In the genomic region with DNA sequence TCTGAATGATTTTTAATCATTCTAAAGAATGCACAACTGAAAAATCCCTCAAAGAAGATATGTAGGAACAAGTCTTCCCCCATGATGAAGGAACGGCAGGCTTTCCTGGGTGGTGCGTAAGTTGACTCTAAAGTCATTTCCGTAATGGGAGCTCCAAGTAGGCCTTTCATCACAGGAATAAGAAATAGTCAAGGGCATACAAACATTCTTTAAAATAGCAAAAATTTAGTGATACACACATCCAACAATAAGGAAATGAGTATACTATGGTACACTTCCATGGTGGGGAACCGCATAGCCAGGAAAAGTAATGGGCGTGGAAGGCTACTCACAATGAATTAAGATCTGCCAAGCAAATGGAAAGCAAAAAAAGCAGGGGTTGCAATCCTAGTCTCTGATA, we compare ENCODE assay signal across 22 cellular contexts. TPM values are rescaled to one million over a fixed set of nuclear protein-coding genes. Genes with fewer than 3 reads are reported as not detected.
A peak's percentile ranks its signal among the peaks of the same experiment; 100 is the strongest.
DNase-seq lines count a peak whose midpoint lies in the region; ATAC-seq, FAIRE-seq and TF ChIP-seq lines count a peak whose summit lies in the region.
"Had no signal": no experiment of that assay in that cellular context is flagged by ENCODE, and none has a peak within 500 bp of the region (broad histone marks: within the 10 kb centered on the region; RNA-seq: fewer than 3 reads in every experiment).

No MANE protein-coding gene starts in this region.

- no peak for FAIRE-seq in A549 (lab: Jason Lieb, UNC)
- FAIRE-seq: bronchial epithelial cell had no signal

- in situ Hi-C loops in Panc1 (cut with HindIII; ENCODE audit: low pct_unique_long_range_greater_than_20kb, low sequenced_read_pairs) = no loop called here

- no peak for TF ChIP-seq EP300 in A549 (IDR thresholded peaks at IDR 0.05)

- TF ChIP-seq POLR2A in A549 (IDR thresholded peaks at IDR 0.05; ENCODE audit: low read length) (no peak), esophagus squamous epithelium (IDR thresholded peaks at IDR 0.05) (no peak)

- ATAC-seq in A549 (no peak), Panc1 (no peak), GM18870 (IDR thresholded peaks at IDR 0.05; ENCODE audit: unreplicated experiment) (no peak), sciatic nerve (no peak), aorta (ENCODE audit: low FRiP score) (no peak)
- ATAC-seq: activated CD4-positive, alpha-beta T cell treated with anti-CD3 and anti-CD28 coated beads for 36 hours had no signal

- H3K9ac ChIP-seq in skeletal muscle satellite cell (ENCODE audit: low read depth, low read length) = no peak overlapping the region

- POLR2A ChIA-PET in A549 (lab: Yijun Ruan, JAX) (interaction anchor here (0.6 kb wide), 1 partner anchor 11 kb away, joined by 3 read pairs; a partner anchor contains a TSS), Panc1 (lab: Charles Lee) (no interaction called here)

- no peak for TF ChIP-seq RAD21 in A549 (conservative IDR thresholded peaks at IDR 0.05 in 1 of 2, IDR thresholded peaks at IDR 0.05 in 1 of 2)

- H3K27me3 ChIP-seq in Panc1 (ENCODE audit: control insufficient read depth, insufficient read depth, low read length) = no peaks in the 10 kb centered on the region
- no peaks in the 10 kb centered on the region for H3K27me3 ChIP-seq in esophagus squamous epithelium
- H3K27me3 ChIP-seq in skeletal muscle satellite cell (ENCODE audit: control insufficient read depth, insufficient read depth, low read length) = no peaks in the 10 kb centered on the region
- no peaks in the 10 kb centered on the region for H3K27me3 ChIP-seq in aorta (ENCODE audit: control insufficient read depth in 1 of 2, insufficient read depth in 2 of 2, low read length in 1 of 2)
- H3K27me3 ChIP-seq: gastroesophageal sphincter, neutrophil had no signal

- H3K27ac ChIP-seq in A549 = no peak overlapping the region; a peak in 1 of 6 replicates
- H3K27ac ChIP-seq in Panc1 (ENCODE audit: low read length) = peak overlapping the region; percentile 60
- H3K27ac ChIP-seq in esophagus squamous epithelium = peak overlapping the region in 3 of 4 donors; percentile 19 to 80 (median 31)
- H3K27ac ChIP-seq in aorta (ENCODE audit: low read depth in 1 of 2, low read length in 2 of 2) = no peak overlapping the region

- TF ChIP-seq CTCF in A549 (IDR thresholded peaks at IDR 0.05) = no peak
- no peak for TF ChIP-seq CTCF in Panc1 (IDR thresholded peaks at IDR 0.05)
- no peak for TF ChIP-seq CTCF in esophagus squamous epithelium (IDR thresholded peaks at IDR 0.05)

- H3K4me3 ChIP-seq in A549 (no peak overlapping the region), Panc1 (ENCODE audit: low read depth in 2 of 2, low read length in 2 of 2) (no peak overlapping the region), esophagus squamous epithelium (no peak overlapping the region), skeletal muscle satellite cell (ENCODE audit: low read length) (no peak overlapping the region), aorta (ENCODE audit: low read length in 2 of 2) (no peak overlapping the region)
- H3K4me3 ChIP-seq: gastroesophageal sphincter had no signal

- DNase-seq in A549 (ENCODE audit: low read depth in 1 of 2, low spot score in 1 of 2) (no peak), Panc1 (ENCODE audit: low read depth, low spot score) (no peak), esophagus squamous epithelium (lab: John Stamatoyannopoulos, UW) (no peak), A172 (ENCODE audit: low spot score) (no peak), sciatic nerve (ENCODE audit: low spot score) (no peak), aorta (no peak)
- DNase-seq: activated CD4-positive, alpha-beta T cell treated with anti-CD3 and anti-CD28 coated beads for 36 hours; CD4-positive, alpha-beta T cell; dermis blood vessel endothelial cell; H7; NCI-H1436 treated with DMSO at 0.1 percent for 48 hours; NCI-H2227 treated with DMSO at 0.1 percent for 48 hours; NK-92 treated with Interleukin-12 subunit alpha and Interleukin-12 subunit beta, amount 100 ng/mL, for 24 hours; retina; stimulated activated naive CD4-positive, alpha-beta T cell had no signal

- intact Hi-C loops in Panc1 (cut with micrococcal nuclease; ENCODE audit: unreplicated experiment) = no loop called here
- intact Hi-C loops in esophagus squamous epithelium (cut with DNase I) = no loop called here
- intact Hi-C loops in sciatic nerve (cut with DNase I) = no loop called here
- intact Hi-C loops in aorta (cut with DNase I) = no loop called here

- H3K4me2 ChIP-seq in A549 (0 out of 3 replicates have a peak overlapping the region, but pooled peaks have one; percentile 84), skeletal muscle satellite cell (ENCODE audit: low read length) (peak overlapping the region; percentile 75)

- CTCF ChIA-PET in A549 (lab: Yijun Ruan, JAX) = interaction anchor here (1.3 to 5.3 kb wide), 3 partner anchors 10 to 17 kb away, joined by 3 to 26 read pairs (median 6); a partner anchor contains a TSS
- CTCF ChIA-PET in Panc1 (lab: Charles Lee) = no interaction called here

- WGBS in A549 (ENCODE audit: missing lambda C conversion rate) = 94% methylated on average over 5 of the region's 5 CpGs
- WGBS in esophagus squamous epithelium, 2 donors = 73 to 81% methylated on average over 5 of the region's 5 CpGs
- WGBS in aorta, 2 donors = 78 to 87% methylated on average over 5 of the region's 5 CpGs

- BruUV-seq in Panc1 (replicated peaks; lab: Mats Ljungman, UMichigan) = no TSS peak

- H3K9me3 ChIP-seq in A549 = peaks cover 3% of the 10 kb centered on the region; the same call in 1 of the 3 replicates
- no peaks in the 10 kb centered on the region for H3K9me3 ChIP-seq in Panc1 (ENCODE audit: control insufficient read depth, insufficient read depth, low read depth, low read length)
- no peaks in the 10 kb centered on the region for H3K9me3 ChIP-seq in esophagus squamous epithelium
- H3K9me3 ChIP-seq in skeletal muscle satellite cell (replicated peaks; ENCODE audit: low read length) = no peaks in the 10 kb centered on the region
- no peaks in the 10 kb centered on the region for H3K9me3 ChIP-seq in aorta (ENCODE audit: control insufficient read depth, low read length)
- H3K9me3 ChIP-seq: gastroesophageal sphincter, neutrophil had no signal

- H3K36me3 ChIP-seq in Panc1 (ENCODE audit: control insufficient read depth, insufficient read depth, low read length) (peaks cover 8% of the 10 kb centered on the region), esophagus squamous epithelium (peaks cover 0 to 30% (median 14%) of the 10 kb centered on the region in 3 donors), skeletal muscle satellite cell (ENCODE audit: insufficient read depth, low read length) (peaks cover 51% of the 10 kb centered on the region), aorta (ENCODE audit: control insufficient read depth in 1 of 2, insufficient read depth in 2 of 2, low read length in 1 of 2) (peaks cover 0 to 3% of the 10 kb centered on the region in 2 donors)

- H3K4me1 ChIP-seq in A549 (peaks cover 54% of the 10 kb centered on the region), Panc1 (ENCODE audit: control insufficient read depth, insufficient read depth, low read length) (peaks cover 55% of the 10 kb centered on the region), esophagus squamous epithelium (peaks cover 30 to 80% (median 47%) of the 10 kb centered on the region in 3 donors), skeletal muscle satellite cell (ENCODE audit: control insufficient read depth, insufficient read depth, low read length) (peaks cover 61% of the 10 kb centered on the region), aorta (ENCODE audit: control insufficient read depth in 1 of 2, insufficient read depth in 2 of 2, low read length in 2 of 2) (peaks cover 0 to 2% of the 10 kb centered on the region in 2 donors)

TF ChIP-seq in A549, 52 proteins besides CTCF, POLR2A, EP300 and RAD21 (continues in another document):
- TF ChIP-seq MYC (IDR thresholded peaks at IDR 0.05; ENCODE audit: borderline replicate concordance, low read length) (no peak), TFCP2L1 (CRISPR knock-in tag; IDR thresholded peaks at IDR 0.05) (no peak)

RNA-seq across cellular contexts. Expression of a gene that starts 10.7 kb away (rescaled TPM):
- polyA plus RNA-seq in A549 (2011; rRNA removed) (335 and 499 TPM in 2 replicates), A549 (2017; fragmentation: RNase III; extraction: RNeasy Plus Mini Kit Qiagen cat#74134 plus additional on column Dnase treatment) (358 to 439 TPM (median 375 TPM) in 3 replicates), aorta (100 to 1,000 TPM; 213 to 543 TPM)
- 214 and 235 TPM in 2 replicates for polyA plus RNA-seq in A549 (2012; cell fraction: cytosol; rRNA removed)
- 88.8 and 160 TPM in 2 replicates for polyA plus RNA-seq in A549 (2012; cell fraction: nucleus; rRNA removed)
- polyA minus RNA-seq in A549 (2011; rRNA and poly(A)+ RNA removed) = 189 and 242 TPM in 2 replicates
- total RNA-seq in Panc1 (2021; ENCODE audit: unreplicated experiment) (736 TPM), esophagus squamous epithelium (100 to 1,000 TPM; 191 to 525 (median 339) TPM), sciatic nerve (679 TPM), aorta (100 to 1,000 TPM; 665 to 881 TPM)
- 456 TPM for polyA plus RNA-seq in Panc1 (2012; ENCODE audit: insufficient read length)
- 384 and 517 TPM in 2 replicates for total RNA-seq in skeletal muscle satellite cell (2012; rRNA removed)
- total RNA-seq in A172 (2014; rRNA removed; shearing (Covaris generic)) = 615 and 682 TPM in 2 replicates

RNA-seq across cellular contexts. Expression of a gene that starts 24.9 kb away (rescaled TPM):
- polyA plus RNA-seq in A549 (2011; rRNA removed) (0.42 TPM in 1 of 2 replicates, not detected in the other), A549 (2017; fragmentation: RNase III; extraction: RNeasy Plus Mini Kit Qiagen cat#74134 plus additional on column Dnase treatment) (0.15 to 0.34 TPM in 2 of 3 replicates, not detected in the other), aorta (not detected)
- polyA plus RNA-seq in A549 (2012; cell fraction: cytosol; rRNA removed) = 0.05 TPM in 2 replicates
- 0.40 and 4.8 TPM in 2 replicates for polyA plus RNA-seq in A549 (2012; cell fraction: nucleus; rRNA removed)
- not detected in 2 replicates for polyA minus RNA-seq in A549 (2011; rRNA and poly(A)+ RNA removed)
- total RNA-seq in Panc1 (2021; ENCODE audit: unreplicated experiment) (1.3 TPM), esophagus squamous epithelium (not detected), sciatic nerve (not detected), aorta (under 1 TPM in 1 of 2 donors, not detected in 1; 0.97 TPM)
- not detected for polyA plus RNA-seq in Panc1 (2012; ENCODE audit: insufficient read length)
- not detected in 2 replicates for total RNA-seq in skeletal muscle satellite cell (2012; rRNA removed)
- total RNA-seq in A172 (2014; rRNA removed; shearing (Covaris generic)) = not detected in 2 replicates
- total RNA-seq: activated CD4-positive, alpha-beta T cell treated with anti-CD3 and anti-CD28 coated beads for 36 hours; activated T-helper 2 cell treated with anti-CD3 and anti-CD28 coated beads, Interferon-gamma antibody, Interleukin-2, Interleukin-4, amounts not matched to agents 10 μg/mL and 5 μg/mL and 100 μg/mL, durations not matched to agents 14 hours and 24 hours and 36 hours; bronchial epithelial cell; dermis blood vessel endothelial cell; gastroesophageal sphincter; H7; urinary bladder had no signal
- polyA plus RNA-seq: urinary bladder had no signal

RNA-seq across cellular contexts. Expression of a gene that starts 48.8 kb away (rescaled TPM):
- polyA plus RNA-seq in A549 (2011; rRNA removed) (38.1 and 42.6 TPM in 2 replicates), A549 (2017; fragmentation: RNase III; extraction: RNeasy Plus Mini Kit Qiagen cat#74134 plus additional on column Dnase treatment) (21.1 to 23.0 TPM (median 22.5 TPM) in 3 replicates), aorta (10 to 100 TPM; 17.8 to 28.2 TPM)
- polyA plus RNA-seq in A549 (2012; cell fraction: cytosol; rRNA removed) = 11.2 and 14.2 TPM in 2 replicates
- 6.9 and 10.0 TPM in 2 replicates for polyA plus RNA-seq in A549 (2012; cell fraction: nucleus; rRNA removed)
- 22.0 and 22.9 TPM in 2 replicates for polyA minus RNA-seq in A549 (2011; rRNA and poly(A)+ RNA removed)
- total RNA-seq in Panc1 (2021; ENCODE audit: unreplicated experiment) (22.3 TPM), esophagus squamous epithelium (10 to 100 TPM; 27.3 to 43.9 (median 34.4) TPM), sciatic nerve (39.2 TPM), aorta (10 to 100 TPM; 33.7 to 35.8 TPM)
- polyA plus RNA-seq in Panc1 (2012; ENCODE audit: insufficient read length) = 15.2 TPM
- total RNA-seq in skeletal muscle satellite cell (2012; rRNA removed) = 23.3 and 23.6 TPM in 2 replicates
- 64.8 and 66.4 TPM in 2 replicates for total RNA-seq in A172 (2014; rRNA removed; shearing (Covaris generic))

Comparison
In these comparisons a context has a peak if more than half of its experiments do, and no peak if none do; other contexts are left out.
1. H3K27ac ChIP-seq: peak in Panc1 (single experiment) and esophagus squamous epithelium (3 of 4); none in A549 (0 of 2) and aorta (0 of 2).